In genomic region chr7:137130751-137131158, GRCh38 we compare ENCODE assay signal across 18 cellular contexts.
A peak's percentile ranks its signal among the peaks of the same experiment; 100 is the strongest.
DNase-seq lines count a peak whose midpoint lies in the region; ATAC-seq and TF ChIP-seq lines count a peak whose summit lies in the region.
"Had no signal": no experiment of that assay in that cellular context is flagged by ENCODE, and none has a peak within 500 bp of the region (broad histone marks: within the 10 kb centered on the region; RNA-seq: fewer than 3 reads in every experiment).

No MANE protein-coding gene starts in this region.

- H3K4me3 ChIP-seq in cardiac fibroblast (replicated peaks in 1 of 2; ENCODE audit: low read depth in 2 of 2, low read length in 2 of 2) (no peak overlapping the region), mesenchymal stem cell (ENCODE audit: insufficient read depth in 1 of 2, low read depth in 1 of 2, low read length in 2 of 2) (no peak overlapping the region)
- H3K4me3 ChIP-seq: BLaER1, skin epidermis had no signal

- no peaks in the 10 kb centered on the region for H3K79me1 ChIP-seq in mesenchymal stem cell (replicated peaks; ENCODE audit: low read length, poor library complexity, severe bottlenecking)

- TF ChIP-seq CTCF in cardiac fibroblast (IDR thresholded peaks at IDR 0.05; ENCODE audit: low read depth, low read length): no peak

- no peak overlapping the region for H3K14ac ChIP-seq in mesenchymal stem cell (ENCODE audit: low read length in 2 of 2)

- H2AFZ ChIP-seq in mesenchymal stem cell (ENCODE audit: low read depth, low read length): no peak overlapping the region

- no peak overlapping the region for H2BK120ac ChIP-seq in mesenchymal stem cell (ENCODE audit: low read depth, low read length)

- WGBS in mesenchymal stem cell: 89% methylated on average over 3 of the region's 3 CpGs

- H4K91ac ChIP-seq in mesenchymal stem cell (ENCODE audit: low read length): no peak overlapping the region

- no peak overlapping the region for H2BK12ac ChIP-seq in mesenchymal stem cell (ENCODE audit: low read length in 2 of 2)

- peaks cover 3% of the 10 kb centered on the region for H3K4me1 ChIP-seq in mesenchymal stem cell (ENCODE audit: control insufficient read depth, insufficient read depth, low read depth, low read length)
- H3K4me1 ChIP-seq: BLaER1 had no signal

- H3K27me3 ChIP-seq in mesenchymal stem cell (ENCODE audit: control insufficient read depth in 1 of 2, insufficient read depth in 1 of 2, low read length in 2 of 2): no peaks in the 10 kb centered on the region
- H3K27me3 ChIP-seq: BLaER1 had no signal

- no peak overlapping the region for H2BK15ac ChIP-seq in mesenchymal stem cell (ENCODE audit: low read depth, poor library complexity, severe bottlenecking)

- H3K4me2 ChIP-seq in mesenchymal stem cell (ENCODE audit: low read length, poor library complexity, severe bottlenecking): no peak overlapping the region
- H3K4me2 ChIP-seq: BLaER1 had no signal

- no peak overlapping the region for H2AK5ac ChIP-seq in mesenchymal stem cell (ENCODE audit: low read length, severe bottlenecking)

- DNase-seq in EH (ENCODE audit: low read depth): peak; percentile 59
- peak; percentile 63 for DNase-seq in NCI-H2029 treated with DMSO at 0.1 percent for 48 hours (lab: John Stamatoyannopoulos, UW)
- peak; percentile 47 to 71 for DNase-seq in cardiac fibroblast (ENCODE audit: low read depth in 2 of 2)
- no peak for DNase-seq in mesenchymal stem cell
- no peak for DNase-seq in D341Med (ENCODE audit: low spot score)
- no peak for DNase-seq in Kasumi-1 (lab: John Stamatoyannopoulos, UW)
- DNase-seq in ecto neural progenitor cell (ENCODE audit: low spot score): no peak
- DNase-seq: activated naive CD4-positive, alpha-beta T cell treated with anti-CD3 and anti-CD28 coated beads, Interleukin-2, amount 10 ng/mL, durations not matched to agents 7 days and 5 days; cerebellar nuclear complex; head of caudate nucleus; NCI-H1694 treated with DMSO at 0.1 percent for 48 hours; NCI-H526 treated with DMSO at 0.1 percent for 48 hours; T-helper 2 cell had no signal

- peak overlapping the region in 1 of 2 experiments; percentile 15 for H3K4ac ChIP-seq in mesenchymal stem cell (ENCODE audit: low read depth in 1 of 2, low read length in 2 of 2)

- no peak overlapping the region for H4K8ac ChIP-seq in mesenchymal stem cell (ENCODE audit: low read length)

- ATAC-seq in HG03432 (IDR thresholded peaks at IDR 0.05; ENCODE audit: unreplicated experiment): no peak
- ATAC-seq: activated CD4-positive, CD25-positive, alpha-beta regulatory T cell treated with anti-CD3 and anti-CD28 coated beads, Interleukin-2, amount 50 U/mL, for 24 hours; stimulated activated effector memory CD8-positive, alpha-beta T cell treated with anti-CD3 and anti-CD28 coated beads, Interleukin-12 subunit alpha, Interleukin-12 subunit beta, amount 100 ng/mL, for 72 hours had no signal

- no peak overlapping the region for H2BK5ac ChIP-seq in mesenchymal stem cell (ENCODE audit: low read depth, low read length, poor library complexity, severe bottlenecking)

- no peak overlapping the region for H3K9ac ChIP-seq in mesenchymal stem cell (ENCODE audit: low read length)
- H3K9ac ChIP-seq: BLaER1 had no signal

- no peaks in the 10 kb centered on the region for H3K9me3 ChIP-seq in mesenchymal stem cell (ENCODE audit: control insufficient read depth, low read length)
- H3K9me3 ChIP-seq: BLaER1 had no signal

- H3K27ac ChIP-seq in mesenchymal stem cell (ENCODE audit: low read length, poor library complexity, severe bottlenecking): peak overlapping the region; percentile 37
- H3K27ac ChIP-seq: BLaER1, skin epidermis had no signal

- H3K18ac ChIP-seq in mesenchymal stem cell (ENCODE audit: low read depth in 1 of 2, low read length in 2 of 2): peak overlapping the region in 1 of 2 experiments; percentile 18

- no peaks in the 10 kb centered on the region for H3K36me3 ChIP-seq in mesenchymal stem cell (ENCODE audit: control insufficient read depth in 1 of 2, insufficient read depth in 2 of 2, low read depth in 1 of 2, low read length in 2 of 2)
- H3K36me3 ChIP-seq: BLaER1 had no signal

- no peak overlapping the region for H3K23ac ChIP-seq in mesenchymal stem cell (ENCODE audit: low read length in 2 of 2)

Comparison
In these comparisons a context has a peak if more than half of its experiments do, and no peak if none do; other contexts are left out.
1. DNase-seq: peak in EH (single experiment), NCI-H2029 treated with DMSO at 0.1 percent for 48 hours (single experiment) and cardiac fibroblast (2 of 2); none in mesenchymal stem cell (single experiment), D341Med (single experiment), Kasumi-1 (0 of 2) and ecto neural progenitor cell (single experiment).